Comparison of ENCODE assay signal across 8 cellular contexts in the genomic region with DNA sequence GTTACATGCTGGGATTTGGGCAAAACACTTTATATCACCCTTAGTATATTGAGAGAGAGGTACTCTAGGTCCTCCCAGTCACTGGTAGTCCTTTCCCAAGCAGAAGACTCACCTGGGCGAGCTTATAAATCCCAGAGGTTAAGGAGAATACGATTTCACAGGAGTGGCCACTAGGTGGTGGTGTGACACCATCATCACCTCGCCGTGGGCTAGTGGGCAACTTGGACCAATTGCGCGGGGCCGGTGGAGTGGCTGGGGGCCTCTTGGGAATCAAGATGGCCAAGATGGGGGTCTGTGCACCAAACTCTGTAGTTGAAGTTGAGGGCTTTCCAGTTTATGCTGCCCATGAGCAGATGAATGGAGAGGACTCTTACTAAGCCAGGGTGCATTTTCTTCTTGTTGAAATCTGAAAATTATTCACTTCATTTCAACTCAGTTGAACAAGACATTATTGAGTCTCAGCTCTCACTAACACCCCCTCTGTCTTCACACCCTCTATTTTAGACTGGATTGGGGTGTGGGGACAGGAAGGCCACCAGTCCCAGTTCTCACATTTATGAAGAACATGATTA. TPM values are rescaled to one million over a fixed set of nuclear protein-coding genes. Genes with fewer than 3 reads are reported as not detected.
A peak's percentile ranks its signal among the peaks of the same experiment; 100 is the strongest.
DNase-seq lines count a peak whose midpoint lies in the region; ATAC-seq, FAIRE-seq and TF ChIP-seq lines count a peak whose summit lies in the region.

No MANE protein-coding gene starts in this region.

- TF ChIP-seq POLR2A in GM12891 (IDR thresholded peaks at IDR 0.05; ENCODE audit: low read depth, low read length), result no peak
- TF ChIP-seq POLR2A in GM12878 (IDR thresholded peaks at IDR 0.05; ENCODE audit: low read depth, low read length), result no peak

- peak; percentile 53 for TF ChIP-seq CTCF in AG09319 (IDR thresholded peaks at IDR 0.05; ENCODE audit: low read depth, low read length)
- TF ChIP-seq CTCF in GM12878 (IDR thresholded peaks at IDR 0.05 in 2 of 3, conservative IDR thresholded peaks at IDR 0.05 in 1 of 3; ENCODE audit: control insufficient read depth in 2 of 3, extremely low read depth in 1 of 3, insufficient read depth in 1 of 3, low read depth in 3 of 3, low read length in 3 of 3), result peak; percentile 55 to 68 (median 64)

- peak; percentile 69 for TF ChIP-seq RAD21 in GM12878 (IDR thresholded peaks at IDR 0.05; ENCODE audit: insufficient read depth, low read depth, low read length)

- intact Hi-C loops in GM12878 (cut with micrococcal nuclease; ENCODE audit: unreplicated experiment), result loop anchor here (1.0 to 10.0 kb wide), 5 partner anchors 268 to 1111 kb away; no protein-coding TSS in a partner anchor

- H3K27me3 ChIP-seq in GM12878 (replicated peaks in 1 of 2; ENCODE audit: control insufficient read depth in 2 of 2, insufficient read depth in 2 of 2, low read length in 1 of 2), result no peaks in the 10 kb centered on the region

- peak; percentile 82 for ATAC-seq in GM12878
- no peak for ATAC-seq in GM21360 (IDR thresholded peaks at IDR 0.05; ENCODE audit: unreplicated experiment)
- no peak for ATAC-seq in HG03039 (IDR thresholded peaks at IDR 0.05; ENCODE audit: unreplicated experiment)

- H3K4me3 ChIP-seq in GM12878, result no peak overlapping the region

- no peak overlapping the region for H3K27ac ChIP-seq in GM12878 (ENCODE audit: control insufficient read depth, insufficient read depth)

- no peak for TF ChIP-seq EP300 in GM12878 (IDR thresholded peaks at IDR 0.05; ENCODE audit: borderline replicate concordance in 1 of 2, control insufficient read depth in 1 of 2, low read depth in 2 of 2, low read length in 2 of 2)

- POLR2A ChIA-PET in GM12878 (lab: Charles Lee), result no interaction called here

- SMC1A ChIA-PET in GM12878 (lab: Charles Lee; ENCODE audit: uncharacterized antibody, unreplicated experiment), result interaction anchor here (0.8 to 1.7 kb wide), 3 partner anchors 269 to 768 kb away, joined by 4 to 7 read pairs (median 7); no protein-coding TSS in a partner anchor

- no peak overlapping the region for H3K4me2 ChIP-seq in GM12878 (ENCODE audit: control insufficient read depth, insufficient read depth)

- FAIRE-seq in GM12891 (lab: Jason Lieb, UNC), result peak; percentile 86
- peak; percentile 27 for FAIRE-seq in GM12878 (lab: Jason Lieb, UNC)

- no peaks in the 10 kb centered on the region for H3K9me3 ChIP-seq in GM12878 (replicated peaks; ENCODE audit: control insufficient read depth, insufficient read depth, low read length)

- in situ Hi-C loops in GM12878 (cut with MboI), result loop anchor here (25.0 kb wide), 2 partner anchors 761 to 1061 kb away; no protein-coding TSS in a partner anchor

- CTCF ChIA-PET in GM12878 (lab: Yijun Ruan, JAX), result interaction anchor here (0.6 to 6.4 kb wide), 11 partner anchors 8 to 1112 kb away, joined by 3 to 56 read pairs (median 4); no protein-coding TSS in a partner anchor

- H3K79me2 ChIP-seq in GM12878 (ENCODE audit: control insufficient read depth, insufficient read depth, low read length), result no peaks in the 10 kb centered on the region

- DNase-seq in AG09319 (ENCODE audit: extremely low read depth, low read depth), result no peak
- peak; percentile 27 for DNase-seq in GM12891 (ENCODE audit: insufficient read length, low spot score)
- peak; percentile 87 for DNase-seq in NCI-H82 (lab: John Stamatoyannopoulos, UW)
- DNase-seq in GM12878 (ENCODE audit: low read depth, low spot score), result no peak
- peak; percentile 20 for DNase-seq in iris pigment epithelial cell (ENCODE audit: low read depth)
- peak; percentile 63 for DNase-seq in stimulated activated CD8-positive, alpha-beta memory T cell treated with anti-CD3 and anti-CD28 coated beads, Interleukin-4, amount 100 ng/mL, for 48 hours

- 6% methylated on average over 7 of the region's 7 CpGs for WGBS in GM12878 (ENCODE audit: insufficient coverage, insufficient replicate concordance, low lambda C conversion rate, missing lambda C conversion rate)

- H3K4me1 ChIP-seq in GM12878 (ENCODE audit: control insufficient read depth, insufficient read depth, low read length), result no peaks in the 10 kb centered on the region

- H2AFZ ChIP-seq in GM12878 (ENCODE audit: control insufficient read depth, low read depth, low read length), result no peak overlapping the region

- no peak overlapping the region for H3K9ac ChIP-seq in GM12878 (ENCODE audit: control insufficient read depth, insufficient read depth, low read length)

- no peaks in the 10 kb centered on the region for H3K36me3 ChIP-seq in GM12878 (ENCODE audit: control insufficient read depth in 2 of 2, insufficient read depth in 2 of 2, low read length in 1 of 2)

- no TSS peak for BruUV-seq in GM12878 (replicated peaks; lab: Mats Ljungman, UMichigan)

- no peaks in the 10 kb centered on the region for H4K20me1 ChIP-seq in GM12878 (ENCODE audit: control insufficient read depth, insufficient read depth)

- RAD21 ChIA-PET in GM12878 (lab: Charles Lee; ENCODE audit: unreplicated experiment), result interaction anchor here (0.7 to 1.9 kb wide), 6 partner anchors 268 to 1819 kb away, joined by 3 to 5 read pairs (median 3); no protein-coding TSS in a partner anchor

TF ChIP-seq in GM12891, 5 proteins besides CTCF, POLR2A, EP300 and RAD21:
- no peak for TF ChIP-seq PAX5 (IDR thresholded peaks at IDR 0.05; ENCODE audit: insufficient read depth, low read length, severe bottlenecking)
- no peak for TF ChIP-seq TAF1 (IDR thresholded peaks at IDR 0.05; ENCODE audit: low read depth, low read length)
- no peak for TF ChIP-seq POLR2AphosphoS5 (IDR thresholded peaks at IDR 0.05; ENCODE audit: low read depth, low read length)
- TF ChIP-seq POU2F2 (IDR thresholded peaks at IDR 0.05; ENCODE audit: low read depth, low read length), result no peak
- no peak for TF ChIP-seq SPI1 (IDR thresholded peaks at IDR 0.05; ENCODE audit: low read depth, low read length)
TF ChIP-seq in GM12891: peak in this region for 0.

TF ChIP-seq in GM12878, 131 proteins besides CTCF, POLR2A, EP300 and RAD21:
- no peak for TF ChIP-seq HDGF (IDR thresholded peaks at IDR 0.05)
- no peak for TF ChIP-seq TBL1XR1 (IDR thresholded peaks at IDR 0.05; ENCODE audit: low read depth, low read length)
- TF ChIP-seq EED (IDR thresholded peaks at IDR 0.05; ENCODE audit: low read depth), result no peak
- TF ChIP-seq NR2C1 (IDR thresholded peaks at IDR 0.05), result no peak
- TF ChIP-seq SMC3 (IDR thresholded peaks at IDR 0.05; ENCODE audit: borderline replicate concordance, low read length), result peak; percentile 46; the same call in 1 of the 2 replicates

RNA-seq across cellular contexts. Expression of a gene that starts 38.2 kb away (rescaled TPM):
- polyA plus RNA-seq in GM12891 (2012; ENCODE audit: low read depth, missing spikeins), result not detected
- not detected in 2 replicates for total RNA-seq in GM12878 (2013; cell fraction: nucleolus; rRNA removed)
- not detected in 2 replicates for total RNA-seq in GM12878 (2014; rRNA removed)
- total RNA-seq in GM12878 (2014; rRNA removed; fragmentation: Illumina TruSeq; extraction: Trizol), result not detected in 2 replicates
- not detected in 2 replicates for total RNA-seq in GM12878 (2021)
- not detected for polyA plus RNA-seq in GM12878 (2011; ENCODE audit: low read depth)
- not detected in 2 replicates for polyA plus RNA-seq in GM12878 (2011; rRNA removed)
- not detected in 2 replicates for polyA plus RNA-seq in GM12878 (2011; cell fraction: cytosol; rRNA removed)
- not detected in 2 replicates for polyA plus RNA-seq in GM12878 (2011; cell fraction: nucleus; rRNA removed)
- polyA plus RNA-seq in GM12878 (2012), result not detected in 2 replicates
- not detected in 2 replicates for polyA plus RNA-seq in GM12878 (2014; fragmentation: Illumina TruSeq; extraction: Trizol)
- not detected for polyA plus RNA-seq in GM12878 (2014; fragmentation: Nextera tagmentation; extraction: Ambion mirVana)
- not detected in 2 replicates for polyA plus RNA-seq in GM12878 (2014; rRNA removed)
- polyA plus RNA-seq in GM12878 (2016; fragmentation: Nextera tagmentation; extraction: Ambion mirVana), result not detected
- not detected in 2 replicates for polyA minus RNA-seq in GM12878 (2011; rRNA and poly(A)+ RNA removed)
- not detected in 2 replicates for polyA minus RNA-seq in GM12878 (2011; cell fraction: cytosol; rRNA and poly(A)+ RNA removed)
- polyA minus RNA-seq in GM12878 (2011; cell fraction: nucleus; rRNA and poly(A)+ RNA removed), result not detected in 2 replicates

Comparison
In these comparisons a context has a peak if more than half of its experiments do, and no peak if none do; other contexts are left out.
1. DNase-seq: peak in GM12891 (single experiment), NCI-H82 (single experiment), iris pigment epithelial cell (single experiment) and stimulated activated CD8-positive, alpha-beta memory T cell treated with anti-CD3 and anti-CD28 coated beads, Interleukin-4, amount 100 ng/mL, for 48 hours (single experiment); none in AG09319 (single experiment) and GM12878 (single experiment).